ENCODE assay signal across 16 cellular contexts in genomic region chr6:3294396-3294795, GRCh38. TPM values are rescaled to one million over a fixed set of nuclear protein-coding genes. Genes with fewer than 3 reads are reported as not detected.
DNase-seq lines count a peak whose midpoint lies in the region; ATAC-seq and TF ChIP-seq lines count a peak whose summit lies in the region.
"Had no signal": no experiment of that assay in that cellular context is flagged by ENCODE, and none has a peak within 500 bp of the region (broad histone marks: within the 10 kb centered on the region; RNA-seq: fewer than 3 reads in every experiment).

No MANE protein-coding gene starts in this region.

- H3K9me3 Mint-ChIP-seq in brain: no peaks in the 10 kb centered on the region
- no peaks in the 10 kb centered on the region for H3K9me3 Mint-ChIP-seq in natural killer cell treated with Interleukin-12 subunit alpha and Interleukin-12 subunit beta and Interleukin-15 and Interleukin-18, amount 100 ng/mL, for 72 hours
- H3K9me3 Mint-ChIP-seq: CD8-positive, alpha-beta memory T cell had no signal

- no peak overlapping the region for H3K4me2 ChIP-seq in osteoblast (ENCODE audit: insufficient read depth, low read length)

- H3K36me3 ChIP-seq in osteoblast (ENCODE audit: insufficient read depth, low read length) (no peaks in the 10 kb centered on the region), suprapubic skin (peaks cover 42% of the 10 kb centered on the region)
- H3K36me3 ChIP-seq: BLaER1 had no signal

- no peak for ATAC-seq in natural killer cell treated with Interleukin-12 subunit alpha and Interleukin-12 subunit beta and Interleukin-15 and Interleukin-18, amount 100 ng/mL, for 72 hours
- ATAC-seq in HG03196 (IDR thresholded peaks at IDR 0.05; ENCODE audit: unreplicated experiment): no peak

- no peak for TF ChIP-seq POLR2A in suprapubic skin (IDR thresholded peaks at IDR 0.05)

- H3K36me3 Mint-ChIP-seq in brain: peaks cover 30% of the 10 kb centered on the region
- no peaks in the 10 kb centered on the region for H3K36me3 Mint-ChIP-seq in natural killer cell treated with Interleukin-12 subunit alpha and Interleukin-12 subunit beta and Interleukin-15 and Interleukin-18, amount 100 ng/mL, for 72 hours

- TF ChIP-seq EP300 in suprapubic skin (IDR thresholded peaks at IDR 0.05): no peak

- H3K79me2 ChIP-seq in osteoblast (ENCODE audit: insufficient read depth, low read length): no peaks in the 10 kb centered on the region

- peak; percentile 17 for DNase-seq in activated effector memory CD4-positive, alpha-beta T cell treated with anti-CD3 and anti-CD28 coated beads, Interleukin-2, amount 50 U/mL, for 16 hours
- no peak for DNase-seq in activated effector memory CD4-positive, alpha-beta T cell treated with Interleukin-2 at 50 U/mL for 16 hours
- DNase-seq in osteoblast (ENCODE audit: insufficient read length, low spot score, missing footprints): peak; percentile 8
- DNase-seq in suprapubic skin (ENCODE audit: low spot score in 2 of 2): peak; percentile 9 to 53
- DNase-seq in natural killer cell treated with Interleukin-12 subunit alpha and Interleukin-12 subunit beta and Interleukin-15 and Interleukin-18, amount 100 ng/mL, for 72 hours (ENCODE audit: low spot score): no peak
- DNase-seq in pons (ENCODE audit: low spot score): no peak
- DNase-seq: 8988T, AML-193, DND-41, GF-D8, GM23248 had no signal

- 79% methylated on average over 8 of the region's 8 CpGs for WGBS in suprapubic skin

- peaks cover 40% of the 10 kb centered on the region for H3K4me1 Mint-ChIP-seq in brain
- no peaks in the 10 kb centered on the region for H3K4me1 Mint-ChIP-seq in natural killer cell treated with Interleukin-12 subunit alpha and Interleukin-12 subunit beta and Interleukin-15 and Interleukin-18, amount 100 ng/mL, for 72 hours (ENCODE audit: low read depth in 2 of 2)
- H3K4me1 Mint-ChIP-seq: CD8-positive, alpha-beta memory T cell had no signal

- peak overlapping the region; percentile 67 to 94 (median 92) for H3K27ac Mint-ChIP-seq in brain
- H3K27ac Mint-ChIP-seq in natural killer cell treated with Interleukin-12 subunit alpha and Interleukin-12 subunit beta and Interleukin-15 and Interleukin-18, amount 100 ng/mL, for 72 hours: no peak overlapping the region

- no peaks in the 10 kb centered on the region for H3K9me3 ChIP-seq in osteoblast (ENCODE audit: low read depth, low read length)
- H3K9me3 ChIP-seq in suprapubic skin: no peaks in the 10 kb centered on the region
- H3K9me3 ChIP-seq: BLaER1, Caco-2 had no signal

- no peak overlapping the region for H2AFZ ChIP-seq in osteoblast (ENCODE audit: low read length)
- H2AFZ ChIP-seq: GM23248 had no signal

- H3K4me3 Mint-ChIP-seq in brain: no peak overlapping the region
- H3K4me3 Mint-ChIP-seq in natural killer cell treated with Interleukin-12 subunit alpha and Interleukin-12 subunit beta and Interleukin-15 and Interleukin-18, amount 100 ng/mL, for 72 hours: no peak overlapping the region
- H3K4me3 Mint-ChIP-seq: CD8-positive, alpha-beta memory T cell had no signal

- TF ChIP-seq CTCF in brain (conservative IDR thresholded peaks at IDR 0.05) (no peak), osteoblast (IDR thresholded peaks at IDR 0.05; ENCODE audit: extremely low read depth, low read depth, low read length) (no peak), suprapubic skin (IDR thresholded peaks at IDR 0.05) (no peak)

- H3K27ac ChIP-seq in osteoblast (ENCODE audit: low read depth, low read length) (no peak overlapping the region), suprapubic skin (no peak overlapping the region)
- H3K27ac ChIP-seq: GM23248 had no signal

- no peaks in the 10 kb centered on the region for H3K27me3 ChIP-seq in osteoblast (ENCODE audit: insufficient read depth, low read length)
- no peaks in the 10 kb centered on the region for H3K27me3 ChIP-seq in suprapubic skin
- H3K27me3 ChIP-seq: BLaER1 had no signal

- H3K4me3 ChIP-seq in osteoblast (ENCODE audit: insufficient read depth, low read length) (no peak overlapping the region), suprapubic skin (no peak overlapping the region)
- H3K4me3 ChIP-seq: BLaER1, GM23248 had no signal

- H3K27me3 Mint-ChIP-seq in brain: no peaks in the 10 kb centered on the region
- peaks cover 11 to 12% of the 10 kb centered on the region in 2 donors for H3K27me3 Mint-ChIP-seq in natural killer cell treated with Interleukin-12 subunit alpha and Interleukin-12 subunit beta and Interleukin-15 and Interleukin-18, amount 100 ng/mL, for 72 hours

- H4K20me1 ChIP-seq in osteoblast (ENCODE audit: insufficient read depth, low read length): no peaks in the 10 kb centered on the region
- H4K20me1 ChIP-seq: BLaER1 had no signal

- H3K4me1 ChIP-seq in osteoblast (ENCODE audit: insufficient read depth, low read length) (peaks cover 3% of the 10 kb centered on the region), suprapubic skin (no peaks in the 10 kb centered on the region)
- H3K4me1 ChIP-seq: Caco-2 had no signal

RNA-seq across cellular contexts. Expression of gene PSMG4, which starts 35.6 kb away (rescaled TPM):
- 20.5 TPM for polyA plus RNA-seq in brain (ENCODE audit: insufficient read depth, low read depth, low replicate concordance)
- total RNA-seq in osteoblast: 19.4 and 24.6 TPM in 2 replicates
- total RNA-seq in suprapubic skin: 10 to 100 TPM; 11.4 to 32.6 (median 21.1) TPM
- total RNA-seq in natural killer cell treated with Interleukin-12 subunit alpha and Interleukin-12 subunit beta and Interleukin-15 and Interleukin-18, amount 100 ng/mL, for 72 hours: 10 to 100 TPM; 16.4 to 25.2 TPM

Comparison
In these comparisons a context has a peak if more than half of its experiments do, and no peak if none do; other contexts are left out.
1. DNase-seq: peak in activated effector memory CD4-positive, alpha-beta T cell treated with anti-CD3 and anti-CD28 coated beads, Interleukin-2, amount 50 U/mL, for 16 hours (single experiment), osteoblast (single experiment) and suprapubic skin (2 of 2); none in activated effector memory CD4-positive, alpha-beta T cell treated with Interleukin-2 at 50 U/mL for 16 hours (single experiment), natural killer cell treated with Interleukin-12 subunit alpha and Interleukin-12 subunit beta and Interleukin-15 and Interleukin-18, amount 100 ng/mL, for 72 hours (single experiment) and pons (single experiment).
2. H3K27ac Mint-ChIP-seq: peak in brain (5 of 5); none in natural killer cell treated with Interleukin-12 subunit alpha and Interleukin-12 subunit beta and Interleukin-15 and Interleukin-18, amount 100 ng/mL, for 72 hours (0 of 2).